Comparison of ENCODE assay signal across 23 cellular contexts in genomic region chr1:36539526-36539925, GRCh38. TPM values are rescaled to one million over a fixed set of nuclear protein-coding genes. Genes with fewer than 3 reads are reported as not detected.
"Had no signal": no experiment of that assay in that cellular context is flagged by ENCODE, and none has a peak within 500 bp of the region (broad histone marks: within the 10 kb centered on the region; RNA-seq: fewer than 3 reads in every experiment).

No MANE protein-coding gene starts in this region.

- H3K27ac Mint-ChIP-seq: activated CD8-positive, alpha-beta memory T cell treated with anti-CD3 and anti-CD28 coated beads, Interleukin-2, amount 10 ng/mL, durations not matched to agents 7 days and 5 days; activated naive CD4-positive, alpha-beta T cell treated with anti-CD3 and anti-CD28 coated beads for 36 hours; activated naive CD8-positive, alpha-beta T cell; activated T-cell treated with anti-CD3 and anti-CD28 coated beads, Interleukin-2, amount 50 U/mL, for 24 hours; activated T-helper 1 cell treated with anti-CD3 and anti-CD28 coated beads, Interleukin-12 subunit alpha, Interleukin-12 subunit beta, Interleukin-2, Interleukin-4 antibody, amounts not matched to agents 30 ng/mL and 10 ng/mL and 1 ng/mL, durations not matched to agents 14 hours and 24 hours and 36 hours had no signal

- H3K4me3 Mint-ChIP-seq: activated CD8-positive, alpha-beta memory T cell treated with anti-CD3 and anti-CD28 coated beads, Interleukin-2, amount 10 ng/mL, durations not matched to agents 7 days and 5 days; activated naive CD4-positive, alpha-beta T cell treated with anti-CD3 and anti-CD28 coated beads for 36 hours; activated naive CD8-positive, alpha-beta T cell; activated T-cell treated with anti-CD3 and anti-CD28 coated beads, Interleukin-2, amount 50 U/mL, for 24 hours; activated T-helper 1 cell treated with anti-CD3 and anti-CD28 coated beads, Interleukin-12 subunit alpha, Interleukin-12 subunit beta, Interleukin-2, Interleukin-4 antibody, amounts not matched to agents 30 ng/mL and 10 ng/mL and 1 ng/mL, durations not matched to agents 14 hours and 24 hours and 36 hours; brain had no signal

- H3K9me3 Mint-ChIP-seq: activated naive CD4-positive, alpha-beta T cell treated with anti-CD3 and anti-CD28 coated beads for 36 hours; activated T-cell treated with anti-CD3 and anti-CD28 coated beads, Interleukin-2, amount 50 U/mL, for 24 hours; activated T-helper 1 cell treated with anti-CD3 and anti-CD28 coated beads, Interleukin-12 subunit alpha, Interleukin-12 subunit beta, Interleukin-2, Interleukin-4 antibody, amounts not matched to agents 30 ng/mL and 10 ng/mL and 1 ng/mL, durations not matched to agents 14 hours and 24 hours and 36 hours; brain had no signal

- H3K4me1 Mint-ChIP-seq: activated CD8-positive, alpha-beta memory T cell treated with anti-CD3 and anti-CD28 coated beads, Interleukin-2, amount 10 ng/mL, durations not matched to agents 7 days and 5 days; brain had no signal

- DNase-seq: activated CD4-positive, alpha-beta T cell treated with anti-CD3 and anti-CD28 coated beads for 48 hours; activated CD4-positive, alpha-beta T cell treated with anti-CD3 and anti-CD28 coated beads, Interleukin-2, amount 50 U/mL, for 4 hours; activated CD4-positive, CD25-positive, alpha-beta regulatory T cell treated with anti-CD3 and anti-CD28 coated beads, Interleukin-2, amount 50 U/mL, for 72 hours; activated CD8-positive, alpha-beta memory T cell treated with anti-CD3 and anti-CD28 coated beads, Interleukin-2, amount 10 ng/mL, durations not matched to agents 7 days and 5 days; activated gamma-delta T cell; activated naive CD4-positive, alpha-beta T cell treated with anti-CD3 and anti-CD28 coated beads for 36 hours; activated T-cell treated with anti-CD3 and anti-CD28 coated beads, Interleukin-2, amount 50 U/mL, for 24 hours; amygdala; MG63; MV-4-11; NCI-H1092 treated with DMSO at 0.1 percent for 48 hours; NCI-H1417 treated with DMSO at 0.1 percent for 48 hours; NCI-H187; NCI-H2081; NCI-H510A treated with DMSO at 0.1 percent for 48 hours; NCI-H69; Right ventricle myocardium superior; SJCRH30; SK-N-SH; SW 1271 had no signal

- H3K36me3 Mint-ChIP-seq: activated CD8-positive, alpha-beta memory T cell treated with anti-CD3 and anti-CD28 coated beads, Interleukin-2, amount 10 ng/mL, durations not matched to agents 7 days and 5 days; activated naive CD8-positive, alpha-beta T cell; brain had no signal

- ATAC-seq: activated CD8-positive, alpha-beta memory T cell treated with anti-CD3 and anti-CD28 coated beads, Interleukin-2, amount 10 ng/mL, durations not matched to agents 7 days and 5 days had no signal

RNA-seq across cellular contexts. Expression of gene CSF3R, which starts 56.8 kb away (rescaled TPM):
- total RNA-seq: activated CD8-positive, alpha-beta memory T cell treated with anti-CD3 and anti-CD28 coated beads, Interleukin-2, amount 10 ng/mL, durations not matched to agents 7 days and 5 days; SJCRH30 had no signal
